In genomic region chr7:90856317-90857072, GRCh38 we compare ENCODE assay signal across 9 cellular contexts.
"Had no signal": no experiment of that assay in that cellular context is flagged by ENCODE, and none has a peak within 500 bp of the region (broad histone marks: within the 10 kb centered on the region; RNA-seq: fewer than 3 reads in every experiment).

No MANE protein-coding gene starts in this region.

- H3K4me3 ChIP-seq: adrenal gland, neural progenitor cell, right atrium auricular region, skin epidermis had no signal

- ATAC-seq: activated CD8-positive, alpha-beta T cell treated with anti-CD3 and anti-CD28 coated beads, Interleukin-2, amount 10 ng/mL, durations not matched to agents 7 days and 5 days; effector memory CD8-positive, alpha-beta T cell had no signal

- DNase-seq: activated CD4-positive, alpha-beta T cell treated with anti-CD3 and anti-CD28 coated beads for 48 hours; activated CD8-positive, alpha-beta T cell treated with anti-CD3 and anti-CD28 coated beads, Interleukin-2, amount 10 ng/mL, durations not matched to agents 7 days and 5 days; activated naive CD4-positive, alpha-beta T cell treated with Interleukin-2 at 50 U/mL for 16 hours; adrenal gland; effector memory CD8-positive, alpha-beta T cell; kidney had no signal
